Comparison of ENCODE assay signal across 8 cellular contexts in genomic region chr20:8535403-8536003, GRCh38.
DNase-seq lines count a peak whose midpoint lies in the region; TF ChIP-seq lines count a peak whose summit lies in the region.

No MANE protein-coding gene starts in this region.

- no peaks in the 10 kb centered on the region for H3K9me2 ChIP-seq in OCI-LY1 (ENCODE audit: low read depth, low read length)

- no peaks in the 10 kb centered on the region for H3K27me3 ChIP-seq in OCI-LY1 (ENCODE audit: insufficient read depth, low read length)

- peaks cover 5% of the 10 kb centered on the region; the same call in 1 of the 2 replicates for H3K9me3 ChIP-seq in OCI-LY1 (ENCODE audit: low read length)

- peak; percentile 65 for TF ChIP-seq CTCF in AG10803 (conservative IDR thresholded peaks at IDR 0.05; ENCODE audit: low read length)
- TF ChIP-seq CTCF in GM12875 (IDR thresholded peaks at IDR 0.05; ENCODE audit: borderline replicate concordance, insufficient read depth, low read depth, low read length): peak; percentile 46
- TF ChIP-seq CTCF in OCI-LY1 (IDR thresholded peaks at IDR 0.05; ENCODE audit: low read length): peak; percentile 63
- peak; percentile 73 for TF ChIP-seq CTCF in fibroblast of pulmonary artery (IDR thresholded peaks at IDR 0.05; ENCODE audit: low read length, missing control alignments)

- no peaks in the 10 kb centered on the region for H4K20me1 ChIP-seq in OCI-LY1 (ENCODE audit: insufficient read depth, low read length)

- no peak overlapping the region for H3K4me2 ChIP-seq in OCI-LY1 (ENCODE audit: low read length)

- H3K36me3 ChIP-seq in OCI-LY1 (ENCODE audit: insufficient read depth, low read length): no peaks in the 10 kb centered on the region; the same call in 1 of the 2 replicates

- H3K27ac ChIP-seq in OCI-LY1 (ENCODE audit: low read depth, low read length, poor library complexity, severe bottlenecking): peak overlapping the region; percentile 93

- H3F3A ChIP-seq in OCI-LY1 (ENCODE audit: insufficient read depth, low read length): no peaks in the 10 kb centered on the region

- no peak overlapping the region for H2AFZ ChIP-seq in OCI-LY1 (ENCODE audit: low read length)

- peak; percentile 4 for DNase-seq in AG10803 (ENCODE audit: low read depth)
- DNase-seq in fibroblast of pulmonary artery (ENCODE audit: low read depth): peak; percentile 30
- DNase-seq in cerebellum (ENCODE audit: low spot score): no peak
- no peak for DNase-seq in posterior cingulate gyrus
- no peak for DNase-seq in HK-2 (ENCODE audit: unreplicated experiment)
- no peak for DNase-seq in NCI-H187 treated with DMSO at 0.1 percent for 48 hours (lab: John Stamatoyannopoulos, UW)

- H3K4me1 ChIP-seq in OCI-LY1 (ENCODE audit: insufficient read depth, low read length, severe bottlenecking): peaks cover 55% of the 10 kb centered on the region

- H3K4me3 ChIP-seq in AG10803 (ENCODE audit: low read length): no peak overlapping the region
- no peak overlapping the region for H3K4me3 ChIP-seq in GM12875 (ENCODE audit: low read depth, low read length)
- no peak overlapping the region for H3K4me3 ChIP-seq in OCI-LY1 (ENCODE audit: low read depth, low read length, poor library complexity, severe bottlenecking)
- H3K4me3 ChIP-seq in fibroblast of pulmonary artery (replicated peaks; ENCODE audit: low read depth, low read length): no peak overlapping the region

- H3K9ac ChIP-seq in OCI-LY1 (ENCODE audit: low read length): no peak overlapping the region

- H3K79me2 ChIP-seq in OCI-LY1 (ENCODE audit: insufficient read depth, low read length): no peaks in the 10 kb centered on the region

- intact Hi-C loops in posterior cingulate gyrus (cut with DNase I): no loop called here

Comparison
In these comparisons a context has a peak if more than half of its experiments do, and no peak if none do; other contexts are left out.
1. DNase-seq: peak in AG10803 (single experiment) and fibroblast of pulmonary artery (single experiment); none in cerebellum (single experiment), posterior cingulate gyrus (0 of 10), HK-2 (single experiment) and NCI-H187 treated with DMSO at 0.1 percent for 48 hours (single experiment).
2. Peak in every context shown above with its lines, with median percentiles within 50 percentile points of each other: CTCF ChIP-seq.